Comparison of ENCODE assay signal across 17 cellular contexts in the genomic region with DNA sequence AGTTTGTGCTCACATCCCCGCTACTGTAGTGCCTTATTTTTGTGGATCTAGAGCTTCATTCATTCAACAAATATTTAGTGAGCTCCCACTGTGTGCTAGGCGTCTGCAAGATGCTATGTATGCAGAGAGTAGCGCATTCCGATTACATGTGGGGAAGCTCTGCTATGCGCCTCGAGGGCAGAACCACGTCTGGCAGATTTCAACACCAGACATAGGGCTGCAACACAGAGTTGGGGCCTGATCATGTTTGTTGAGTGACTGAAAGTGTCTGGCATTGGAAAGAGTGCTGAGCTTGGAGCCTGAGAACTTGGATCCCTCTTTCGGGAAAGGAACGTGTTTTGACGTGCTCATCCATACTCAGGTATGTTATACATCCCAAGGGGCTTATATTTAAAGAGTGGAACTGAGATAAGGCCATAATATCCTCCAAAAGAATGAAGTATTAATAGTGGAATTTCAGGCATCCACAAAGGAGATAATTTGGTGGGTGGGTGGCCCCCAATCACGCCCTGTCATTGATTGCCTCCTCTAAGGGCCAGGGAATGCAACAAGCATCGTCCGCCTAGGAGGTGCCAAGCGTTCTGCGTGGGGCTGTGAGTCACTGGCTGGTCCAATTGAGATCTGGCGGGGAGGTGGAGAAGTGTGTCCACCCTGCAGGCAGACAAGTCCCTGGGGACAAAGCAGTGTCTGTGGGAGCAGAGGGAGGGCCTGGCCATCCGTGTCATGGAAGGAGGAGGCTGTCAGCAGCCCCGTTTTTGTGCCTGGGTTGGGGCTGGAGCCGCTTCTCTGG.
DNase-seq lines count a peak whose midpoint lies in the region; ATAC-seq and TF ChIP-seq lines count a peak whose summit lies in the region.
"Had no signal": no experiment of that assay in that cellular context is flagged by ENCODE, and none has a peak within 500 bp of the region (broad histone marks: within the 10 kb centered on the region; RNA-seq: fewer than 3 reads in every experiment).

No MANE protein-coding gene starts in this region.

- no peak for ATAC-seq in GM19467 (IDR thresholded peaks at IDR 0.05; ENCODE audit: unreplicated experiment)
- ATAC-seq in stimulated activated effector memory CD8-positive, alpha-beta T cell treated with anti-CD3 and anti-CD28 coated beads, Interleukin-12 subunit alpha, Interleukin-12 subunit beta, amount 100 ng/mL, for 72 hours = no peak

- in situ Hi-C loops in brain microvascular endothelial cell (cut with HindIII; ENCODE audit: low pct_ligation_motif_present, low sequenced_read_pairs) = no loop called here

- intact Hi-C loops in testis (cut with DNase I; ENCODE audit: low total_unique reads) = no loop called here

- no peak overlapping the region for H4K5ac ChIP-seq in mesendoderm (ENCODE audit: low read length)

- H3K18ac ChIP-seq in mesendoderm (ENCODE audit: low read length) = no peak overlapping the region

- H3K36me3 ChIP-seq in HEK293 (ENCODE audit: control insufficient read depth in 2 of 2, insufficient read depth in 1 of 2, low read length in 2 of 2) (no peaks in the 10 kb centered on the region), brain microvascular endothelial cell (replicated peaks) (no peaks in the 10 kb centered on the region), mesendoderm (ENCODE audit: control insufficient read depth, insufficient read depth, low read length) (no peaks in the 10 kb centered on the region), testis (ENCODE audit: low read depth, missing control alignments) (no peaks in the 10 kb centered on the region)

- no peaks in the 10 kb centered on the region for H3K79me1 ChIP-seq in mesendoderm (ENCODE audit: low read length)

- no peak overlapping the region for H3K9ac ChIP-seq in mesendoderm (ENCODE audit: low read length)

- H3K4me1 Mint-ChIP-seq in stimulated activated effector memory CD8-positive, alpha-beta T cell treated with anti-CD3 and anti-CD28 coated beads, Interleukin-12 subunit alpha, Interleukin-12 subunit beta, amount 100 ng/mL, for 72 hours = no peaks in the 10 kb centered on the region

- CTCF ChIA-PET in HEK293 (lab: Yijun Ruan, JAX) = interaction anchor here (0.6 kb wide), 1 partner anchor 29 kb away, joined by 4 read pairs; no protein-coding TSS in a partner anchor

- no peak overlapping the region for H3K23ac ChIP-seq in mesendoderm (ENCODE audit: low read length)

- H2BK120ac ChIP-seq in mesendoderm (ENCODE audit: low read depth, low read length) = no peak overlapping the region

- no peak for TF ChIP-seq CTCF in HEK293 (tag by site-specific recombination; IDR thresholded peaks at IDR 0.05)
- TF ChIP-seq CTCF in brain microvascular endothelial cell (IDR thresholded peaks at IDR 0.05; ENCODE audit: low read depth, low read length, missing control alignments) = no peak
- no peak for TF ChIP-seq CTCF in testis (IDR thresholded peaks at IDR 0.05)

- no peaks in the 10 kb centered on the region for H3K9me3 Mint-ChIP-seq in stimulated activated effector memory CD8-positive, alpha-beta T cell treated with anti-CD3 and anti-CD28 coated beads, Interleukin-12 subunit alpha, Interleukin-12 subunit beta, amount 100 ng/mL, for 72 hours

- H3K4me3 Mint-ChIP-seq in stimulated activated effector memory CD8-positive, alpha-beta T cell treated with anti-CD3 and anti-CD28 coated beads, Interleukin-12 subunit alpha, Interleukin-12 subunit beta, amount 100 ng/mL, for 72 hours = no peak overlapping the region
- H3K4me3 Mint-ChIP-seq: activated naive CD8-positive, alpha-beta T cell had no signal

- H3K79me2 ChIP-seq in mesendoderm (ENCODE audit: control insufficient read depth, insufficient read depth, low read length) = no peaks in the 10 kb centered on the region

- no peak overlapping the region for H2BK15ac ChIP-seq in mesendoderm (replicated peaks; ENCODE audit: low read depth)

- H3K4me1 ChIP-seq in HEK293 (ENCODE audit: control insufficient read depth, insufficient read depth, low read length) = no peaks in the 10 kb centered on the region
- peaks cover 3% of the 10 kb centered on the region for H3K4me1 ChIP-seq in mesendoderm (ENCODE audit: control insufficient read depth, low read depth, low read length)
- no peaks in the 10 kb centered on the region for H3K4me1 ChIP-seq in testis

- no peak overlapping the region for H3K4me2 ChIP-seq in mesendoderm (ENCODE audit: low read length)

- H3K27me3 ChIP-seq in brain microvascular endothelial cell (replicated peaks) (no peaks in the 10 kb centered on the region), mesendoderm (ENCODE audit: insufficient read depth, low read length, poor library complexity) (no peaks in the 10 kb centered on the region), testis (no peaks in the 10 kb centered on the region)

- H2AK5ac ChIP-seq in mesendoderm (ENCODE audit: low read length) = no peak overlapping the region

- no peaks in the 10 kb centered on the region for H3K36me3 Mint-ChIP-seq in stimulated activated effector memory CD8-positive, alpha-beta T cell treated with anti-CD3 and anti-CD28 coated beads, Interleukin-12 subunit alpha, Interleukin-12 subunit beta, amount 100 ng/mL, for 72 hours
- H3K36me3 Mint-ChIP-seq: activated naive CD8-positive, alpha-beta T cell had no signal

- H3K4me3 ChIP-seq in HEK293 (ENCODE audit: low read depth, low read length) = no peak overlapping the region
- H3K4me3 ChIP-seq in brain microvascular endothelial cell (ENCODE audit: low read depth, low read length) = no peak overlapping the region
- no peak overlapping the region for H3K4me3 ChIP-seq in mesendoderm (ENCODE audit: low read length)
- no peak overlapping the region for H3K4me3 ChIP-seq in testis
- H3K4me3 ChIP-seq: coronary artery, lung had no signal

- H3K4ac ChIP-seq in mesendoderm (ENCODE audit: low read depth, low read length) = no peak overlapping the region

- H3K27ac ChIP-seq in HEK293 (ENCODE audit: extremely low read depth, low read depth, low read length) (no peak overlapping the region), brain microvascular endothelial cell (no peak overlapping the region), mesendoderm (ENCODE audit: low read depth, low read length) (peak overlapping the region; percentile 35), testis (no peak overlapping the region)
- H3K27ac ChIP-seq: coronary artery had no signal

- H2BK5ac ChIP-seq in mesendoderm (ENCODE audit: low read length) = no peak overlapping the region

- H3K27ac Mint-ChIP-seq in stimulated activated effector memory CD8-positive, alpha-beta T cell treated with anti-CD3 and anti-CD28 coated beads, Interleukin-12 subunit alpha, Interleukin-12 subunit beta, amount 100 ng/mL, for 72 hours = no peak overlapping the region
- H3K27ac Mint-ChIP-seq: activated naive CD8-positive, alpha-beta T cell had no signal

- TF ChIP-seq POLR2A in testis (IDR thresholded peaks at IDR 0.05) = no peak

- POLR2A ChIA-PET in HEK293 (lab: Yijun Ruan, JAX) = no interaction called here

- H3K56ac ChIP-seq in mesendoderm (ENCODE audit: low read length) = peak overlapping the region; percentile 67

- WGBS in mesendoderm (ENCODE audit: extremely low coverage, insufficient coverage, low lambda C conversion rate) = no CpG with 5 or more reads among the region's 19 CpGs
- WGBS in testis, 2 donors = 80 to 81% methylated on average over 16 to 19 of the region's 19 CpGs

- H4K8ac ChIP-seq in mesendoderm (ENCODE audit: low read depth, low read length) = no peak overlapping the region

- no peaks in the 10 kb centered on the region for H3K9me3 ChIP-seq in HEK293 (ENCODE audit: control insufficient read depth, insufficient read depth, low read depth, low read length)
- no peaks in the 10 kb centered on the region for H3K9me3 ChIP-seq in testis

- DNase-seq in AG08395 (ENCODE audit: low spot score) (peak; percentile 88), brain microvascular endothelial cell (peak; percentile 46), mesendoderm (peak; percentile 95), testis (no peak), inferior parietal cortex (ENCODE audit: extremely low spot score) (no peak)
- DNase-seq in stimulated activated effector memory CD8-positive, alpha-beta T cell treated with anti-CD3 and anti-CD28 coated beads, Interleukin-12 subunit alpha, Interleukin-12 subunit beta, amount 100 ng/mL, for 72 hours (ENCODE audit: low spot score in 2 of 2) = no peak
- DNase-seq: activated CD4-positive, CD25-positive, alpha-beta regulatory T cell; DMS53; NCI-H1048; NCI-H345; stimulated activated CD4-positive, alpha-beta T cell treated with anti-CD3 and anti-CD28 coated beads, Interleukin-12 subunit alpha, Interleukin-12 subunit beta, amount 100 ng/mL, for 4 hours; SW 1271 had no signal

TF ChIP-seq in HEK293, 187 proteins besides CTCF, POLR2A, EP300 and RAD21 (continues in another document):
- TF ChIP-seq EGR2 (tag by site-specific recombination; IDR thresholded peaks at IDR 0.05; ENCODE audit: low read depth) (peak; percentile 56), HOXC10 (CRISPR knock-in tag; IDR thresholded peaks at IDR 0.05) (no peak), GLIS1 (tag by site-specific recombination; IDR thresholded peaks at IDR 0.05) (peak; percentile 65), ZNF660 (tag by site-specific recombination; IDR thresholded peaks at IDR 0.05) (0 out of 2 replicates have a peak, but pooled peaks have one; percentile 14)
- TF ChIP-seq, protein P1, sequence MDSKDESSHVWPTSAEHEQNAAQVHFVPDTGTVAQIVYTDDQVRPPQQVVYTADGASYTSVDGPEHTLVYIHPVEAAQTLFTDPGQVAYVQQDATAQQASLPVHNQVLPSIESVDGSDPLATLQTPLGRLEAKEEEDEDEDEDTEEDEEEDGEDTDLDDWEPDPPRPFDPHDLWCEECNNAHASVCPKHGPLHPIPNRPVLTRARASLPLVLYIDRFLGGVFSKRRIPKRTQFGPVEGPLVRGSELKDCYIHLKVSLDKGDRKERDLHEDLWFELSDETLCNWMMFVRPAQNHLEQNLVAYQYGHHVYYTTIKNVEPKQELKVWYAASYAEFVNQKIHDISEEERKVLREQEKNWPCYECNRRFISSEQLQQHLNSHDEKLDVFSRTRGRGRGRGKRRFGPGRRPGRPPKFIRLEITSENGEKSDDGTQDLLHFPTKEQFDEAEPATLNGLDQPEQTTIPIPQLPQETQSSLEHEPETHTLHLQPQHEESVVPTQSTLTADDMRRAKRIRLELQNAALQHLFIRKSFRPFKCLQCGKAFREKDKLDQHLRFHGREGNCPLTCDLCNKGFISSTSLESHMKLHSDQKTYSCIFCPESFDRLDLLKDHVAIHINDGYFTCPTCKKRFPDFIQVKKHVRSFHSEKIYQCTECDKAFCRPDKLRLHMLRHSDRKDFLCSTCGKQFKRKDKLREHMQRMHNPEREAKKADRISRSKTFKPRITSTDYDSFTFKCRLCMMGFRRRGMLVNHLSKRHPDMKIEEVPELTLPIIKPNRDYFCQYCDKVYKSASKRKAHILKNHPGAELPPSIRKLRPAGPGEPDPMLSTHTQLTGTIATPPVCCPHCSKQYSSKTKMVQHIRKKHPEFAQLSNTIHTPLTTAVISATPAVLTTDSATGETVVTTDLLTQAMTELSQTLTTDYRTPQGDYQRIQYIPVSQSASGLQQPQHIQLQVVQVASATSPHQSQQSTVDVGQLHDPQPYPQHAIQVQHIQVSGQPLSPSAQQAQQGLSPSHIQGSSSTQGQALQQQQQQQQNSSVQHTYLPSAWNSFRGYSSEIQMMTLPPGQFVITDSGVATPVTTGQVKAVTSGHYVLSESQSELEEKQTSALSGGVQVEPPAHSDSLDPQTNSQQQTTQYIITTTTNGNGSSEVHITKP (tag by site-specific recombination; IDR thresholded peaks at IDR 0.05) = peak; percentile 60; the same call in 1 of the 2 replicates

Comparison
In these comparisons a context has a peak if more than half of its experiments do, and no peak if none do; other contexts are left out.
1. DNase-seq: peak in AG08395 (single experiment), brain microvascular endothelial cell (single experiment) and mesendoderm (single experiment); none in testis (single experiment), inferior parietal cortex (single experiment) and stimulated activated effector memory CD8-positive, alpha-beta T cell treated with anti-CD3 and anti-CD28 coated beads, Interleukin-12 subunit alpha, Interleukin-12 subunit beta, amount 100 ng/mL, for 72 hours (0 of 2).